In genomic region chr11:43880640-43881159, GRCh38 we compare ENCODE assay signal across 8 cellular contexts. TPM values are rescaled to one million over a fixed set of nuclear protein-coding genes. Genes with fewer than 3 reads are reported as not detected.
DNase-seq lines count a peak whose midpoint lies in the region; ATAC-seq and TF ChIP-seq lines count a peak whose summit lies in the region.

Gene ALKBH3 (plus strand): TSS chr11:43880831. CDS start chr11:43882653, 1,822 bp downstream.

- peak; percentile 97 for ATAC-seq in GM21526 (IDR thresholded peaks at IDR 0.05; ENCODE audit: low FRiP score, unreplicated experiment)
- peak; percentile 98 for ATAC-seq in PC-3

- no TSS peak for BruUV-seq in PC-3 (replicated peaks; lab: Mats Ljungman, UMichigan)

- H3K79me2 ChIP-seq in PC-3 (ENCODE audit: low read length): peaks cover 22% of the 10 kb centered on the region

- CTCF ChIA-PET in PC-3 (lab: Charles Lee): no interaction called here

- H2AFZ ChIP-seq in PC-3 (ENCODE audit: low read length): peak within 1 kb of the TSS; percentile 99

- POLR2A ChIA-PET in PC-3 (lab: Charles Lee; ENCODE audit: unreplicated experiment): no interaction called here

- DNase-seq in DMS 273 (lab: John Stamatoyannopoulos, UW; ENCODE audit: unreplicated experiment) (peak; percentile 96), PC-3 (peak; percentile 91), activated T-cell treated with anti-CD3 and anti-CD28 coated beads for 48 hours (ENCODE audit: low read depth) (peak; percentile 85), epithelial cell of proximal tubule (ENCODE audit: low read depth) (peak; percentile 61), mucosa of gallbladder (ENCODE audit: low spot score) (peak; percentile 92)
- peak; percentile 69 to 86 for DNase-seq in stimulated activated CD8-positive, alpha-beta memory T cell treated with anti-CD3 and anti-CD28 coated beads, Interleukin-4, amount 100 ng/mL, for 1 hour (ENCODE audit: low read depth in 2 of 2, low spot score in 1 of 2)

- H4K20me1 ChIP-seq in PC-3 (ENCODE audit: low read length): no peaks in the 10 kb centered on the region

- intact Hi-C loops in PC-3 (cut with micrococcal nuclease): loop anchor here (2.0 kb wide), 1 partner anchor 50 kb away; no protein-coding TSS in a partner anchor

- H3K9me3 ChIP-seq in HUES64 (ENCODE audit: insufficient read depth, low read depth, low read length) (peaks cover 7% of the 10 kb centered on the region; the same call in 1 of the 2 replicates), PC-3 (ENCODE audit: low read length) (no peaks in the 10 kb centered on the region)

- peak within 1 kb of the TSS; percentile 89 for H3K4me2 ChIP-seq in PC-3 (ENCODE audit: low read length)

- H3K27me3 ChIP-seq in HUES64 (ENCODE audit: insufficient read depth, low read length): peaks cover 43% of the 10 kb centered on the region
- no peaks in the 10 kb centered on the region for H3K27me3 ChIP-seq in PC-3 (ENCODE audit: low read length)

- peaks cover 23% of the 10 kb centered on the region for H3K36me3 ChIP-seq in HUES64 (ENCODE audit: insufficient read depth, low read length)
- peaks cover 10% of the 10 kb centered on the region; the same call in 1 of the 2 replicates for H3K36me3 ChIP-seq in PC-3 (ENCODE audit: low read depth, low read length)

- H3K9ac ChIP-seq in HUES64 (ENCODE audit: low read depth, low read length) (peak within 1 kb of the TSS; percentile 64), PC-3 (ENCODE audit: low read length) (peak within 1 kb of the TSS; percentile 90)

- 1% methylated on average over 36 of the region's 36 CpGs for WGBS in HUES64

- H3F3A ChIP-seq in PC-3 (ENCODE audit: low read length, unreplicated experiment): no peaks in the 10 kb centered on the region

- peak within 1 kb of the TSS; percentile 73 for H3K4me3 ChIP-seq in HUES64 (ENCODE audit: low read length)
- peak within 1 kb of the TSS; percentile 91 for H3K4me3 ChIP-seq in PC-3 (ENCODE audit: low read length)
- H3K4me3 ChIP-seq in epithelial cell of proximal tubule (ENCODE audit: low read depth, low read length): peak within 1 kb of the TSS; percentile 86

- no peak for TF ChIP-seq CTCF in PC-3 (conservative IDR thresholded peaks at IDR 0.05; ENCODE audit: low read depth, low read length)
- no peak for TF ChIP-seq CTCF in epithelial cell of proximal tubule (conservative IDR thresholded peaks at IDR 0.05; ENCODE audit: low read depth, low read length)

- peaks cover 5% of the 10 kb centered on the region; the same call in 1 of the 2 replicates for H3K4me1 ChIP-seq in HUES64 (ENCODE audit: insufficient read depth, low read length)
- peaks cover 12% of the 10 kb centered on the region for H3K4me1 ChIP-seq in PC-3 (ENCODE audit: insufficient read depth, low read length)

- no peaks in the 10 kb centered on the region for H3K9me2 ChIP-seq in PC-3 (replicated peaks; ENCODE audit: low read length)

- H3K27ac ChIP-seq in HUES64 (ENCODE audit: low read depth, low read length) (no peak within 1 kb of the TSS), PC-3 (ENCODE audit: low read length) (no peak within 1 kb of the TSS)

RNA-seq across cellular contexts. Expression of gene ALKBH3, which starts in this region (rescaled TPM):
- 21.2 TPM for polyA plus RNA-seq in HUES64 (2013, experiment 1 of 2)
- 25.0 TPM for polyA plus RNA-seq in HUES64 (2013, experiment 2 of 2)
- 55.5 and 60.2 TPM in 2 replicates for total RNA-seq in PC-3 (2014; rRNA removed)
- total RNA-seq in epithelial cell of proximal tubule: 27.3 and 36.8 TPM in 2 replicates
- total RNA-seq in mucosa of gallbladder: 29.3 TPM
